ENCODE assay signal across 5 cellular contexts in the genomic region with DNA sequence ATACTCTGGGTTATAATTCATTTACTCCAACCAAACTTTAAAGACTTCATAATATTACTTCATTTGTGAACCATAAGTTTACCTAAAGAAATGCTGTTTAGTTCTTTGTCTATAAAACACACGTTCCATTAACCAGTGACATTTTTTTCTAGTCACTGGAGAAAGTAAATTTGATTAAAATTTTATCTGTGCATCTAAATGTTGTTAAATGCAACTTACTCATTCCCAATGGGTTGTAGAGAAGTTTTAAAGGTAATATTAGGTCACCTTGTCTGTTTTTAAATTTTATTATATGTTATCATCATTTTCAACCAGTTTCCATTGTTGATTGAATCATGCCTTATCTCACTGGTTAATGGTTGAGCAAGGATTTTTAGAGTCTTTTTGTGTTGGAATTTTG.
"Had no signal": no experiment of that assay in that cellular context is flagged by ENCODE, and none has a peak within 500 bp of the region (broad histone marks: within the 10 kb centered on the region; RNA-seq: fewer than 3 reads in every experiment).

No MANE protein-coding gene starts in this region.

- H3K4me3 ChIP-seq: K562 had no signal

- ATAC-seq: HepG2, K562 had no signal

- DNase-seq: IMR-90, KBM-7 had no signal

- H3K27ac ChIP-seq: HL-60 had no signal
